ENCODE assay signal across 15 cellular contexts in the genomic region with DNA sequence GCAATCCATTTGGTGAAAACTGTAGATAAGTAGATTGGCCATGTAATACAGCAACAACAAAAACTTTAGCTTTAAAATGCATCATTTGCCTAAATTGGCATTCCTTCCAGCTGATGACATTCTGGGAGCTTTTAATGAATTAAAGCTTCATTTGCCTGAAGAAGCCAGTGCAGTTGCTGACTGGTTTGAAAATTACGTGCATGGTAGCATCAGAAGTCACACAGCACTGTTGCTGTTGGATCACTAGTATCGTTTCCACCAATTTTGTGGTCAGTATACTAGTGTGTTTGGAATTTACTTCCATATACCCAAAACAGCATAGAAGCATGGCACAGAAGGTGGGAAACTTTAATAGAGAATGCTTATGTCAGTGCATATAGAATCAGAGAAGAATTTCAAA.
A peak's percentile ranks its signal among the peaks of the same experiment; 100 is the strongest.
DNase-seq lines count a peak whose midpoint lies in the region; ATAC-seq and TF ChIP-seq lines count a peak whose summit lies in the region.
"Had no signal": no experiment of that assay in that cellular context is flagged by ENCODE, and none has a peak within 500 bp of the region (broad histone marks: within the 10 kb centered on the region; RNA-seq: fewer than 3 reads in every experiment).

No MANE protein-coding gene starts in this region.

- WGBS in mesendoderm (ENCODE audit: extremely low coverage, insufficient coverage, low lambda C conversion rate), result no CpG with 5 or more reads among the region's 2 CpGs

- H4K8ac ChIP-seq in mesendoderm (ENCODE audit: low read depth, low read length), result peak overlapping the region; percentile 76

- H3K79me1 ChIP-seq in mesendoderm (ENCODE audit: low read length), result no peaks in the 10 kb centered on the region

- H3K18ac ChIP-seq in mesendoderm (ENCODE audit: low read length), result no peak overlapping the region

- H3K36me3 ChIP-seq in mesendoderm (ENCODE audit: control insufficient read depth, insufficient read depth, low read length), result no peaks in the 10 kb centered on the region
- H3K36me3 ChIP-seq: BLaER1 treated with 17β-estradiol and CSF1 and Interleukin-3, amounts not matched to agents 10 nM and 100 nM had no signal

- no peaks in the 10 kb centered on the region for H3K27me3 ChIP-seq in mesendoderm (ENCODE audit: insufficient read depth, low read length, poor library complexity)
- H3K27me3 ChIP-seq: BLaER1 treated with 17β-estradiol and CSF1 and Interleukin-3, amounts not matched to agents 10 nM and 100 nM had no signal

- H3K4ac ChIP-seq in mesendoderm (ENCODE audit: low read depth, low read length), result no peak overlapping the region

- no peak overlapping the region for H2BK15ac ChIP-seq in mesendoderm (replicated peaks; ENCODE audit: low read depth)

- no peak for TF ChIP-seq CTCF in astrocyte of the spinal cord (IDR thresholded peaks at IDR 0.05; ENCODE audit: low read depth, low read length)

- H3K4me3 ChIP-seq in astrocyte of the spinal cord (ENCODE audit: low read depth, low read length), result no peak overlapping the region
- no peak overlapping the region for H3K4me3 ChIP-seq in mesendoderm (ENCODE audit: low read length)
- H3K4me3 ChIP-seq: A549; BLaER1 treated with 17β-estradiol and CSF1 and Interleukin-3, amounts not matched to agents 10 nM and 100 nM had no signal

- no peaks in the 10 kb centered on the region for H3K4me1 ChIP-seq in mesendoderm (ENCODE audit: control insufficient read depth, low read depth, low read length)
- H3K4me1 ChIP-seq: A549; BLaER1 treated with 17β-estradiol and CSF1 and Interleukin-3, amounts not matched to agents 10 nM and 100 nM had no signal

- H3K79me2 ChIP-seq in mesendoderm (ENCODE audit: control insufficient read depth, insufficient read depth, low read length), result no peaks in the 10 kb centered on the region

- H3K4me2 ChIP-seq in mesendoderm (ENCODE audit: low read length), result no peak overlapping the region
- H3K4me2 ChIP-seq: A549; BLaER1 treated with 17β-estradiol and CSF1 and Interleukin-3, amounts not matched to agents 10 nM and 100 nM; KMS-11 had no signal

- no peak overlapping the region for H4K5ac ChIP-seq in mesendoderm (ENCODE audit: low read length)

- H2AK5ac ChIP-seq in mesendoderm (ENCODE audit: low read length), result no peak overlapping the region

- no peak overlapping the region for H3K9ac ChIP-seq in mesendoderm (ENCODE audit: low read length)
- H3K9ac ChIP-seq: BLaER1 treated with 17β-estradiol and CSF1 and Interleukin-3, amounts not matched to agents 10 nM and 100 nM; KMS-11 had no signal

- H3K23ac ChIP-seq in mesendoderm (ENCODE audit: low read length), result no peak overlapping the region

- DNase-seq in M059J (ENCODE audit: low read depth), result peak; percentile 11
- DNase-seq in astrocyte of the spinal cord (ENCODE audit: low read depth, low spot score), result peak; percentile 52
- no peak for DNase-seq in mesendoderm
- no peak for DNase-seq in GM03348 (ENCODE audit: low spot score)
- DNase-seq in AG08395 (ENCODE audit: low spot score), result no peak
- DNase-seq in KBM-7, result no peak
- DNase-seq: Calu3; CD8-positive, alpha-beta T cell; DMS79 treated with DMSO at 0.1 percent for 48 hours; GF-D8; H9 had no signal

- no peak overlapping the region for H3K56ac ChIP-seq in mesendoderm (ENCODE audit: low read length)

- no peak for ATAC-seq in GM18511 (IDR thresholded peaks at IDR 0.05; ENCODE audit: unreplicated experiment)
- ATAC-seq: A549; CD8-positive, alpha-beta T cell had no signal

- in situ Hi-C loops in astrocyte of the spinal cord (cut with HindIII; ENCODE audit: low sequenced_read_pairs), result no loop called here
- in situ Hi-C loops in KBM-7 (cut with MboI; ENCODE audit: low pct_unique_long_range_greater_than_20kb, low sequenced_read_pairs), result no loop called here

- H2BK5ac ChIP-seq in mesendoderm (ENCODE audit: low read length), result no peak overlapping the region

- no peak overlapping the region for H2BK120ac ChIP-seq in mesendoderm (ENCODE audit: low read depth, low read length)

- H3K27ac ChIP-seq in mesendoderm (ENCODE audit: low read depth, low read length), result no peak overlapping the region
- H3K27ac ChIP-seq: A549; BLaER1 treated with 17β-estradiol and CSF1 and Interleukin-3, amounts not matched to agents 10 nM and 100 nM; KMS-11 had no signal

Comparison
In these comparisons a context has a peak if more than half of its experiments do, and no peak if none do; other contexts are left out.
1. DNase-seq: peak in M059J (single experiment) and astrocyte of the spinal cord (single experiment); none in mesendoderm (single experiment), GM03348 (single experiment), AG08395 (single experiment) and KBM-7 (single experiment).